In genomic region chr6:27139753-27140522, GRCh38 we compare ENCODE assay signal across 7 cellular contexts.
DNase-seq lines count a peak whose midpoint lies in the region; ATAC-seq and TF ChIP-seq lines count a peak whose summit lies in the region.

No MANE protein-coding gene starts in this region.

- no peak overlapping the region for H3K9ac ChIP-seq in PC-3 (ENCODE audit: low read length)

- H3K27ac ChIP-seq in PC-9 (peak overlapping the region; percentile 53), ectodermal cell (ENCODE audit: insufficient read depth, low read depth, low read length, poor library complexity, severe bottlenecking) (peak overlapping the region; percentile 94), PC-3 (ENCODE audit: low read length) (no peak overlapping the region)
- H3K27ac ChIP-seq in naive thymus-derived CD4-positive, alpha-beta T cell (ENCODE audit: low read depth, low read length) = peak overlapping the region; percentile 86

- DNase-seq in PC-9 (no peak), PC-3 (no peak), NCI-H2196 treated with DMSO at 0.1 percent for 48 hours (lab: John Stamatoyannopoulos, UW; ENCODE audit: unreplicated experiment) (no peak)
- no peak for DNase-seq in naive thymus-derived CD4-positive, alpha-beta T cell

- POLR2A ChIA-PET in PC-9 (lab: Charles Lee; ENCODE audit: unreplicated experiment) (interaction anchor here (0.6 to 0.7 kb wide), 4 partner anchors 12 to 966 kb away, joined by 3 to 16 read pairs (median 4); no protein-coding TSS in a partner anchor), PC-3 (lab: Charles Lee; ENCODE audit: unreplicated experiment) (no interaction called here)
- POLR2A ChIA-PET in naive thymus-derived CD4-positive, alpha-beta T cell (lab: Charles Lee) = interaction anchor here (0.6 to 4.3 kb wide), 26 partner anchors 9 to 1114 kb away, joined by 3 to 21 read pairs (median 6); a partner anchor contains a TSS

- TF ChIP-seq CTCF in PC-9 (conservative IDR thresholded peaks at IDR 0.05) (no peak), PC-3 (conservative IDR thresholded peaks at IDR 0.05; ENCODE audit: low read depth, low read length) (no peak)

- H3K79me2 ChIP-seq in PC-9 (ENCODE audit: low read depth) = peaks cover 49% of the 10 kb centered on the region
- H3K79me2 ChIP-seq in PC-3 (ENCODE audit: low read length) = peaks cover 21% of the 10 kb centered on the region

- H3K9me2 ChIP-seq in PC-9 (ENCODE audit: insufficient read depth) = no peaks in the 10 kb centered on the region
- H3K9me2 ChIP-seq in PC-3 (replicated peaks; ENCODE audit: low read length) = no peaks in the 10 kb centered on the region

- ATAC-seq in GM18909 (IDR thresholded peaks at IDR 0.05; ENCODE audit: poor library complexity, unreplicated experiment) (peak; percentile 10), HG02840 (IDR thresholded peaks at IDR 0.05; ENCODE audit: low FRiP score, unreplicated experiment) (peak; percentile 20), PC-3 (no peak)
- ATAC-seq in naive thymus-derived CD4-positive, alpha-beta T cell = no peak

- intact Hi-C loops in PC-9 (cut with micrococcal nuclease; ENCODE audit: unreplicated experiment) = loop anchor here (10.0 kb wide), 1 partner anchor 855 kb away; a partner anchor contains a TSS
- intact Hi-C loops in naive thymus-derived CD4-positive, alpha-beta T cell (cut with micrococcal nuclease) = loop anchor here (1.0 to 10.0 kb wide), 2 partner anchors 7 to 1725 kb away; a partner anchor contains a TSS
- intact Hi-C loops in PC-3 (cut with micrococcal nuclease) = no loop called here

- H2AFZ ChIP-seq in PC-9 (peak overlapping the region; percentile 80; the same call in 1 of the 2 replicates), PC-3 (ENCODE audit: low read length) (no peak overlapping the region)

- H3K9me3 ChIP-seq in PC-9 (ENCODE audit: insufficient read depth, low read depth) (0 out of 2 replicates have a peak, but pooled peaks cover 3% of the 10 kb centered on the region), ectodermal cell (ENCODE audit: control insufficient read depth, low read length) (no peaks in the 10 kb centered on the region), PC-3 (ENCODE audit: low read length) (no peaks in the 10 kb centered on the region)
- no peaks in the 10 kb centered on the region for H3K9me3 ChIP-seq in naive thymus-derived CD4-positive, alpha-beta T cell (ENCODE audit: control insufficient read depth in 2 of 3, low read length in 3 of 3)

- H3K4me1 ChIP-seq in PC-9 (replicated peaks; ENCODE audit: insufficient read depth) (peaks cover 18% of the 10 kb centered on the region), ectodermal cell (ENCODE audit: control insufficient read depth, insufficient read depth, low read length) (peaks cover 10% of the 10 kb centered on the region), PC-3 (ENCODE audit: insufficient read depth, low read length) (peaks cover 14% of the 10 kb centered on the region; the same call in 1 of the 2 replicates)
- peaks cover 12 to 27% of the 10 kb centered on the region in 2 donors for H3K4me1 ChIP-seq in naive thymus-derived CD4-positive, alpha-beta T cell (ENCODE audit: control insufficient read depth in 2 of 2, insufficient read depth in 2 of 2, low read length in 2 of 2)

- 0% methylated on average over 13 to 14 of the region's 18 CpGs for WGBS in ectodermal cell, 2 experiments

- H3F3A ChIP-seq in PC-9 (ENCODE audit: insufficient read depth, low read depth) = peaks cover 19% of the 10 kb centered on the region
- no peaks in the 10 kb centered on the region for H3F3A ChIP-seq in PC-3 (ENCODE audit: low read length, unreplicated experiment)

- peak overlapping the region; percentile 97 to 99 (median 98) for H3K27ac Mint-ChIP-seq in naive thymus-derived CD4-positive, alpha-beta T cell

- H3K4me3 Mint-ChIP-seq in naive thymus-derived CD4-positive, alpha-beta T cell = peak overlapping the region; percentile 90 to 99 (median 98)

- H3K4me2 ChIP-seq in PC-9 (peak overlapping the region; percentile 69), PC-3 (ENCODE audit: low read length) (no peak overlapping the region)

- H3K4me1 Mint-ChIP-seq in naive thymus-derived CD4-positive, alpha-beta T cell = peaks cover 29 to 78% (median 61%) of the 10 kb centered on the region in 7 donors

- peaks cover 0 to 8% (median 3%) of the 10 kb centered on the region in 5 donors for H3K36me3 Mint-ChIP-seq in naive thymus-derived CD4-positive, alpha-beta T cell

- no peaks in the 10 kb centered on the region for H3K9me3 Mint-ChIP-seq in naive thymus-derived CD4-positive, alpha-beta T cell

- H4K20me1 ChIP-seq in PC-9 (ENCODE audit: insufficient read depth) (no peaks in the 10 kb centered on the region), PC-3 (ENCODE audit: low read length) (peaks cover 5% of the 10 kb centered on the region; the same call in 1 of the 2 replicates)

- no peaks in the 10 kb centered on the region for H3K27me3 Mint-ChIP-seq in naive thymus-derived CD4-positive, alpha-beta T cell

- no peaks in the 10 kb centered on the region for H3K27me3 ChIP-seq in PC-9 (ENCODE audit: insufficient read depth, low read depth)
- no peaks in the 10 kb centered on the region for H3K27me3 ChIP-seq in ectodermal cell (ENCODE audit: control insufficient read depth, insufficient read depth, low read length, poor library complexity, severe bottlenecking)
- H3K27me3 ChIP-seq in naive thymus-derived CD4-positive, alpha-beta T cell (ENCODE audit: control insufficient read depth in 2 of 2, insufficient read depth in 2 of 2, low read length in 2 of 2) = no peaks in the 10 kb centered on the region
- no peaks in the 10 kb centered on the region for H3K27me3 ChIP-seq in PC-3 (ENCODE audit: low read length)

- CTCF ChIA-PET in PC-9 (lab: Charles Lee) = no interaction called here
- CTCF ChIA-PET in naive thymus-derived CD4-positive, alpha-beta T cell (lab: Charles Lee) = interaction anchor here (1.0 to 1.4 kb wide), 2 partner anchors 13 to 697 kb away, joined by 3 to 4 read pairs; no protein-coding TSS in a partner anchor
- CTCF ChIA-PET in PC-3 (lab: Charles Lee) = no interaction called here

- H3K36me3 ChIP-seq in PC-9 (ENCODE audit: low read depth) (no peaks in the 10 kb centered on the region; the same call in 1 of the 2 replicates), ectodermal cell (ENCODE audit: control insufficient read depth, insufficient read depth, low read length) (no peaks in the 10 kb centered on the region), PC-3 (ENCODE audit: low read depth, low read length) (0 out of 2 replicates have a peak, but pooled peaks cover 5% of the 10 kb centered on the region)
- no peaks in the 10 kb centered on the region for H3K36me3 ChIP-seq in naive thymus-derived CD4-positive, alpha-beta T cell (ENCODE audit: control insufficient read depth in 2 of 3, insufficient read depth in 3 of 3, low read length in 3 of 3)

- BruUV-seq in PC-9 (replicated peaks; lab: Mats Ljungman, UMichigan) (no TSS peak), PC-3 (replicated peaks; lab: Mats Ljungman, UMichigan) (no TSS peak)

- peak overlapping the region; percentile 60 for H3K4me3 ChIP-seq in PC-9
- H3K4me3 ChIP-seq in ectodermal cell (ENCODE audit: insufficient read depth, low read depth, low read length) = peak overlapping the region; percentile 78
- H3K4me3 ChIP-seq in naive thymus-derived CD4-positive, alpha-beta T cell (ENCODE audit: low read length) = peak overlapping the region; percentile 74
- no peak overlapping the region for H3K4me3 ChIP-seq in PC-3 (ENCODE audit: low read length)

Comparison
In these comparisons a context has a peak if more than half of its experiments do, and no peak if none do; other contexts are left out.
1. ATAC-seq: peak in GM18909 (single experiment) and HG02840 (single experiment); none in naive thymus-derived CD4-positive, alpha-beta T cell (single experiment) and PC-3 (single experiment).